28 cellular contexts compared by ENCODE assay signal in genomic region chr20:4677846-4678245, GRCh38. TPM values are rescaled to one million over a fixed set of nuclear protein-coding genes. Genes with fewer than 3 reads are reported as not detected.
A peak's percentile ranks its signal among the peaks of the same experiment; 100 is the strongest.
DNase-seq lines count a peak whose midpoint lies in the region; ATAC-seq, FAIRE-seq and TF ChIP-seq lines count a peak whose summit lies in the region.
"Had no signal": no experiment of that assay in that cellular context is flagged by ENCODE, and none has a peak within 500 bp of the region (broad histone marks: within the 10 kb centered on the region; RNA-seq: fewer than 3 reads in every experiment).

No MANE protein-coding gene starts in this region.

- peak overlapping the region; percentile 33 for H2AFZ ChIP-seq in keratinocyte (ENCODE audit: control insufficient read depth, low read length)
- H2AFZ ChIP-seq: GM23338 had no signal

- H3K9me3 Mint-ChIP-seq in natural killer cell treated with Interleukin-12 subunit alpha and Interleukin-12 subunit beta and Interleukin-15 and Interleukin-18, amount 100 ng/mL, for 72 hours: no peaks in the 10 kb centered on the region
- H3K9me3 Mint-ChIP-seq in natural killer cell: no peaks in the 10 kb centered on the region
- no peaks in the 10 kb centered on the region for H3K9me3 Mint-ChIP-seq in stimulated activated effector memory CD8-positive, alpha-beta T cell treated with anti-CD3 and anti-CD28 coated beads, Interleukin-12 subunit alpha, Interleukin-12 subunit beta, amount 100 ng/mL, for 72 hours
- H3K9me3 Mint-ChIP-seq: CD4-positive, alpha-beta T cell; GM23338; H9 had no signal

- FAIRE-seq in keratinocyte (lab: Jason Lieb, UNC): no peak
- FAIRE-seq: A204.1, D721Med had no signal

- no peaks in the 10 kb centered on the region for H3K79me2 ChIP-seq in keratinocyte (ENCODE audit: control insufficient read depth, insufficient read depth, low read length)

- no peaks in the 10 kb centered on the region for H3K27me3 Mint-ChIP-seq in natural killer cell treated with Interleukin-12 subunit alpha and Interleukin-12 subunit beta and Interleukin-15 and Interleukin-18, amount 100 ng/mL, for 72 hours
- peaks cover 3 to 7% of the 10 kb centered on the region in 2 donors for H3K27me3 Mint-ChIP-seq in natural killer cell (ENCODE audit: low read depth in 2 of 2)
- H3K27me3 Mint-ChIP-seq in T-helper 17 cell: no peaks in the 10 kb centered on the region

- intact Hi-C loops in natural killer cell (cut with micrococcal nuclease): no loop called here

- H3K9ac ChIP-seq in keratinocyte (ENCODE audit: control insufficient read depth, extremely low read depth, insufficient read depth, low read length): no peak overlapping the region
- H3K9ac ChIP-seq: BLaER1 treated with 17β-estradiol and CSF1 and Interleukin-3, amounts not matched to agents 10 nM and 100 nM; KMS-11 had no signal

- ATAC-seq in natural killer cell treated with Interleukin-12 subunit alpha and Interleukin-12 subunit beta and Interleukin-15 and Interleukin-18, amount 100 ng/mL, for 72 hours: no peak
- no peak for ATAC-seq in natural killer cell
- no peak for ATAC-seq in T-helper 17 cell
- peak; percentile 82 for ATAC-seq in stimulated activated effector memory CD8-positive, alpha-beta T cell treated with anti-CD3 and anti-CD28 coated beads, Interleukin-12 subunit alpha, Interleukin-12 subunit beta, amount 100 ng/mL, for 72 hours
- ATAC-seq in HG03565 (IDR thresholded peaks at IDR 0.05; ENCODE audit: unreplicated experiment): no peak
- ATAC-seq in HG02798 (IDR thresholded peaks at IDR 0.05; ENCODE audit: poor library complexity, unreplicated experiment): no peak
- ATAC-seq: GM23338, PC-3, Right ventricle myocardium inferior had no signal

- H3K27ac Mint-ChIP-seq in natural killer cell treated with Interleukin-12 subunit alpha and Interleukin-12 subunit beta and Interleukin-15 and Interleukin-18, amount 100 ng/mL, for 72 hours: peak overlapping the region; percentile 1 to 12
- no peak overlapping the region for H3K27ac Mint-ChIP-seq in natural killer cell
- peak overlapping the region; percentile 69 for H3K27ac Mint-ChIP-seq in T-helper 17 cell
- peak overlapping the region; percentile 33 for H3K27ac Mint-ChIP-seq in stimulated activated effector memory CD8-positive, alpha-beta T cell treated with anti-CD3 and anti-CD28 coated beads, Interleukin-12 subunit alpha, Interleukin-12 subunit beta, amount 100 ng/mL, for 72 hours
- H3K27ac Mint-ChIP-seq: CD4-positive, alpha-beta T cell; GM23338; H9 had no signal

- no peaks in the 10 kb centered on the region for H3K36me3 Mint-ChIP-seq in natural killer cell treated with Interleukin-12 subunit alpha and Interleukin-12 subunit beta and Interleukin-15 and Interleukin-18, amount 100 ng/mL, for 72 hours
- H3K36me3 Mint-ChIP-seq in natural killer cell: no peaks in the 10 kb centered on the region
- H3K36me3 Mint-ChIP-seq in T-helper 17 cell (ENCODE audit: low read depth): peaks cover 3% of the 10 kb centered on the region
- H3K36me3 Mint-ChIP-seq in stimulated activated effector memory CD8-positive, alpha-beta T cell treated with anti-CD3 and anti-CD28 coated beads, Interleukin-12 subunit alpha, Interleukin-12 subunit beta, amount 100 ng/mL, for 72 hours: no peaks in the 10 kb centered on the region

- H3K27ac ChIP-seq in keratinocyte (ENCODE audit: control insufficient read depth, insufficient read depth, low read length) (no peak overlapping the region), Peyer's patch (no peak overlapping the region)
- H3K27ac ChIP-seq: BLaER1 treated with 17β-estradiol and CSF1 and Interleukin-3, amounts not matched to agents 10 nM and 100 nM; KMS-11; SJCRH30 had no signal

- peaks cover 12% of the 10 kb centered on the region for H3K4me1 ChIP-seq in keratinocyte (ENCODE audit: control insufficient read depth, extremely low read depth, insufficient read depth, low read length)
- no peaks in the 10 kb centered on the region for H3K4me1 ChIP-seq in Peyer's patch

- H3K4me2 ChIP-seq in keratinocyte (ENCODE audit: control insufficient read depth, extremely low read depth, insufficient read depth, low read depth, low read length): no peak overlapping the region
- H3K4me2 ChIP-seq: BLaER1 treated with 17β-estradiol and CSF1 and Interleukin-3, amounts not matched to agents 10 nM and 100 nM; GM23338; KMS-11 had no signal

- H3K36me3 ChIP-seq in keratinocyte (ENCODE audit: control insufficient read depth in 2 of 2, extremely low read depth in 1 of 2, insufficient read depth in 2 of 2, low read length in 2 of 2) (no peaks in the 10 kb centered on the region), Peyer's patch (no peaks in the 10 kb centered on the region)
- H3K36me3 ChIP-seq: BLaER1 treated with 17β-estradiol and CSF1 and Interleukin-3, amounts not matched to agents 10 nM and 100 nM; SJCRH30 had no signal

- TF ChIP-seq CTCF in natural killer cell (IDR thresholded peaks at IDR 0.05): no peak
- no peak for TF ChIP-seq CTCF in keratinocyte (optimal IDR thresholded peaks at IDR 0.05 in 1 of 3, IDR thresholded peaks at IDR 0.05 in 1 of 3, conservative IDR thresholded peaks at IDR 0.05 in 1 of 3; ENCODE audit: extremely low read depth in 1 of 3, insufficient read depth in 2 of 3, low read length in 3 of 3)
- TF ChIP-seq CTCF in Peyer's patch (IDR thresholded peaks at IDR 0.05): no peak

- TF ChIP-seq POLR2A in Peyer's patch (IDR thresholded peaks at IDR 0.05): no peak

- H3K4me3 ChIP-seq in keratinocyte (ENCODE audit: control insufficient read depth in 2 of 3, extremely low read depth in 1 of 3, insufficient read depth in 2 of 3, low read depth in 1 of 3, low read length in 3 of 3) (no peak overlapping the region), Peyer's patch (no peak overlapping the region)
- H3K4me3 ChIP-seq: BLaER1 treated with 17β-estradiol and CSF1 and Interleukin-3, amounts not matched to agents 10 nM and 100 nM; GM23338; SJCRH30 had no signal

- H3K9me3 ChIP-seq in T-helper 17 cell (ENCODE audit: control insufficient read depth, low read length, poor library complexity, severe bottlenecking) (no peaks in the 10 kb centered on the region), keratinocyte (ENCODE audit: control insufficient read depth, low read depth, low read length) (no peaks in the 10 kb centered on the region), Peyer's patch (no peaks in the 10 kb centered on the region)
- H3K9me3 ChIP-seq: BLaER1 treated with 17β-estradiol and CSF1 and Interleukin-3, amounts not matched to agents 10 nM and 100 nM; SJCRH30 had no signal

- no peak overlapping the region for H3K4me3 Mint-ChIP-seq in natural killer cell treated with Interleukin-12 subunit alpha and Interleukin-12 subunit beta and Interleukin-15 and Interleukin-18, amount 100 ng/mL, for 72 hours
- H3K4me3 Mint-ChIP-seq in natural killer cell: no peak overlapping the region
- no peak overlapping the region for H3K4me3 Mint-ChIP-seq in T-helper 17 cell
- H3K4me3 Mint-ChIP-seq in stimulated activated effector memory CD8-positive, alpha-beta T cell treated with anti-CD3 and anti-CD28 coated beads, Interleukin-12 subunit alpha, Interleukin-12 subunit beta, amount 100 ng/mL, for 72 hours: no peak overlapping the region
- H3K4me3 Mint-ChIP-seq: CD4-positive, alpha-beta T cell; GM23338; H9 had no signal

- no peaks in the 10 kb centered on the region for H3K9me1 ChIP-seq in keratinocyte (ENCODE audit: control insufficient read depth, extremely low read depth, insufficient read depth, low read length)

- H4K20me1 ChIP-seq in keratinocyte (ENCODE audit: control insufficient read depth, extremely low read depth, insufficient read depth, low read length): no peaks in the 10 kb centered on the region
- H4K20me1 ChIP-seq: BLaER1 treated with 17β-estradiol and CSF1 and Interleukin-3, amounts not matched to agents 10 nM and 100 nM had no signal

- dilution Hi-C loops in keratinocyte (cut with MboI; ENCODE audit: extremely low pct_ligation_motif_present, low sequenced_read_pairs): no loop called here

- H3K27me3 ChIP-seq in keratinocyte (ENCODE audit: control insufficient read depth, extremely low read depth, insufficient read depth, low read length) (no peaks in the 10 kb centered on the region), Peyer's patch (no peaks in the 10 kb centered on the region)
- H3K27me3 ChIP-seq: BLaER1 treated with 17β-estradiol and CSF1 and Interleukin-3, amounts not matched to agents 10 nM and 100 nM had no signal

- DNase-seq in natural killer cell treated with Interleukin-12 subunit alpha and Interleukin-12 subunit beta and Interleukin-15 and Interleukin-18, amount 100 ng/mL, for 72 hours (ENCODE audit: low spot score): no peak
- no peak for DNase-seq in natural killer cell
- DNase-seq in T-helper 17 cell: no peak
- no peak for DNase-seq in keratinocyte (ENCODE audit: low read depth, low spot score)
- DNase-seq in stimulated activated effector memory CD8-positive, alpha-beta T cell treated with anti-CD3 and anti-CD28 coated beads, Interleukin-12 subunit alpha, Interleukin-12 subunit beta, amount 100 ng/mL, for 72 hours (ENCODE audit: low spot score in 2 of 2): no peak
- no peak for DNase-seq in Peyer's patch
- DNase-seq: AML-193; CD4-positive, alpha-beta T cell; H9; IMR-90; NCI-H1092; NCI-H1417 treated with DMSO at 0.1 percent for 48 hours; NCI-H187 treated with DMSO at 0.1 percent for 48 hours; NCI-H2107; NCI-H524; NCI-H748 treated with DMSO at 0.1 percent for 48 hours; NK-92 treated with Interleukin-12 subunit alpha and Interleukin-12 subunit beta, amount 100 ng/mL, for 24 hours; PC-3; SJCRH30 had no signal

- H3K4me1 Mint-ChIP-seq in natural killer cell treated with Interleukin-12 subunit alpha and Interleukin-12 subunit beta and Interleukin-15 and Interleukin-18, amount 100 ng/mL, for 72 hours (ENCODE audit: low read depth in 2 of 2): peaks cover 13 to 24% of the 10 kb centered on the region in 2 donors
- H3K4me1 Mint-ChIP-seq in natural killer cell (peaks cover 0 to 4% of the 10 kb centered on the region in 2 donors), T-helper 17 cell (peaks cover 24% of the 10 kb centered on the region)
- peaks cover 35% of the 10 kb centered on the region for H3K4me1 Mint-ChIP-seq in stimulated activated effector memory CD8-positive, alpha-beta T cell treated with anti-CD3 and anti-CD28 coated beads, Interleukin-12 subunit alpha, Interleukin-12 subunit beta, amount 100 ng/mL, for 72 hours

RNA-seq across cellular contexts. Expression of gene PRNP, which starts 8.4 kb away (rescaled TPM):
- 10 to 100 TPM; 51.2 to 63.1 TPM for total RNA-seq in natural killer cell treated with Interleukin-12 subunit alpha and Interleukin-12 subunit beta and Interleukin-15 and Interleukin-18, amount 100 ng/mL, for 72 hours
- 100 to 1,000 TPM in 2 of 3 donors, 10 to 100 TPM in 1; 90.4 to 114 (median 109) TPM for total RNA-seq in natural killer cell
- total RNA-seq in T-helper 17 cell: 10 to 100 TPM; 86.0 to 96.1 TPM
- polyA plus RNA-seq in keratinocyte: 861 to 1,182 TPM (median 986 TPM) in 3 replicates
- 838 TPM for polyA plus RNA-seq in keratinocyte (2011; ENCODE audit: low read depth)
- polyA plus RNA-seq in keratinocyte (2011; cell fraction: cytosol; rRNA removed): 346 and 603 TPM in 2 replicates
- polyA plus RNA-seq in keratinocyte (2011; cell fraction: nucleus; rRNA removed): 1,059 and 1,163 TPM in 2 replicates
- 545 and 662 TPM in 2 replicates for polyA plus RNA-seq in keratinocyte (2012; ENCODE audit: low replicate concordance)
- polyA minus RNA-seq in keratinocyte: 912 to 1,016 TPM (median 913 TPM) in 3 replicates
- 765 TPM for polyA minus RNA-seq in keratinocyte (2011; cell fraction: cytosol; rRNA and poly(A)+ RNA removed)
- 512 and 771 TPM in 2 replicates for polyA minus RNA-seq in keratinocyte (2011; cell fraction: nucleus; rRNA and poly(A)+ RNA removed)
- total RNA-seq in Peyer's patch: 10 to 100 TPM; 14.7 to 22.9 (median 19.3) TPM

RNA-seq across cellular contexts. Expression of gene PRND, which starts 43.9 kb away (rescaled TPM):
- not detected for total RNA-seq in natural killer cell treated with Interleukin-12 subunit alpha and Interleukin-12 subunit beta and Interleukin-15 and Interleukin-18, amount 100 ng/mL, for 72 hours
- total RNA-seq in natural killer cell (not detected), T-helper 17 cell (not detected), Peyer's patch (not detected)
- not detected in 3 replicates for polyA plus RNA-seq in keratinocyte
- polyA plus RNA-seq in keratinocyte (2011; ENCODE audit: low read depth): not detected
- not detected in 2 replicates for polyA plus RNA-seq in keratinocyte (2011; cell fraction: cytosol; rRNA removed)
- polyA plus RNA-seq in keratinocyte (2011; cell fraction: nucleus; rRNA removed): not detected in 2 replicates
- not detected in 2 replicates for polyA plus RNA-seq in keratinocyte (2012; ENCODE audit: low replicate concordance)
- not detected in 3 replicates for polyA minus RNA-seq in keratinocyte
- not detected for polyA minus RNA-seq in keratinocyte (2011; cell fraction: cytosol; rRNA and poly(A)+ RNA removed)
- not detected in 2 replicates for polyA minus RNA-seq in keratinocyte (2011; cell fraction: nucleus; rRNA and poly(A)+ RNA removed)
- total RNA-seq: CD4-positive, alpha-beta T cell; G401; IMR-90; PC-3; Right ventricle myocardium inferior; SJCRH30 had no signal
- polyA plus RNA-seq: GM23338, IMR-90 had no signal

Comparison
In these comparisons a context has a peak if more than half of its experiments do, and no peak if none do; other contexts are left out.
1. H3K27ac Mint-ChIP-seq: peak in natural killer cell treated with Interleukin-12 subunit alpha and Interleukin-12 subunit beta and Interleukin-15 and Interleukin-18, amount 100 ng/mL, for 72 hours (2 of 2), T-helper 17 cell (single experiment) and stimulated activated effector memory CD8-positive, alpha-beta T cell treated with anti-CD3 and anti-CD28 coated beads, Interleukin-12 subunit alpha, Interleukin-12 subunit beta, amount 100 ng/mL, for 72 hours (single experiment); none in natural killer cell (0 of 2).